Comparison of ENCODE assay signal across 8 cellular contexts in genomic region chr7:151339651-151340377, GRCh38. TPM values are rescaled to one million over a fixed set of nuclear protein-coding genes. Genes with fewer than 3 reads are reported as not detected.
DNase-seq lines count a peak whose midpoint lies in the region; ATAC-seq and TF ChIP-seq lines count a peak whose summit lies in the region.

No MANE protein-coding gene starts in this region.

- no peaks in the 10 kb centered on the region for H3K27me3 ChIP-seq in testis

- no peak for TF ChIP-seq CTCF in testis (IDR thresholded peaks at IDR 0.05)

- TF ChIP-seq POLR2A in testis (IDR thresholded peaks at IDR 0.05) = no peak

- peaks cover 9% of the 10 kb centered on the region for H3K36me3 Mint-ChIP-seq in activated naive CD8-positive, alpha-beta T cell treated with anti-CD3 and anti-CD28 coated beads, Interleukin-2, amount 10 ng/mL, durations not matched to agents 7 days and 5 days

- peaks cover 11% of the 10 kb centered on the region for H3K9me3 Mint-ChIP-seq in activated naive CD8-positive, alpha-beta T cell treated with anti-CD3 and anti-CD28 coated beads, Interleukin-2, amount 10 ng/mL, durations not matched to agents 7 days and 5 days

- WGBS in testis, 2 donors = 74% methylated on average over 7 of the region's 7 CpGs

- H3K4me1 ChIP-seq in testis = peaks cover 9% of the 10 kb centered on the region

- H3K27ac Mint-ChIP-seq in activated naive CD8-positive, alpha-beta T cell treated with anti-CD3 and anti-CD28 coated beads, Interleukin-2, amount 10 ng/mL, durations not matched to agents 7 days and 5 days = peak overlapping the region; percentile 99

- ATAC-seq in GM19025 (IDR thresholded peaks at IDR 0.05; ENCODE audit: low read depth, unreplicated experiment) (peak; percentile 37), HG03442 (IDR thresholded peaks at IDR 0.05; ENCODE audit: unreplicated experiment) (peak; percentile 43), GM21360 (IDR thresholded peaks at IDR 0.05; ENCODE audit: unreplicated experiment) (no peak)
- ATAC-seq in activated naive CD8-positive, alpha-beta T cell treated with anti-CD3 and anti-CD28 coated beads, Interleukin-2, amount 10 ng/mL, durations not matched to agents 7 days and 5 days (ENCODE audit: low read depth) = peak; percentile 50

- peaks cover 19% of the 10 kb centered on the region for H3K4me1 Mint-ChIP-seq in activated naive CD8-positive, alpha-beta T cell treated with anti-CD3 and anti-CD28 coated beads, Interleukin-2, amount 10 ng/mL, durations not matched to agents 7 days and 5 days

- intact Hi-C loops in testis (cut with DNase I; ENCODE audit: low total_unique reads) = no loop called here

- no peaks in the 10 kb centered on the region for H3K9me3 ChIP-seq in testis

- no peak overlapping the region for H3K27ac ChIP-seq in testis

- no peaks in the 10 kb centered on the region for H3K27me3 Mint-ChIP-seq in activated naive CD8-positive, alpha-beta T cell treated with anti-CD3 and anti-CD28 coated beads, Interleukin-2, amount 10 ng/mL, durations not matched to agents 7 days and 5 days

- POLR2A ChIA-PET in activated naive CD8-positive, alpha-beta T cell treated with anti-CD3 and anti-CD28 coated beads, Interleukin-2, amount 10 ng/mL, durations not matched to agents 7 days and 5 days (lab: Charles Lee) = interaction anchor here (1.0 to 5.3 kb wide), 4 partner anchors 12 to 108 kb away, joined by 3 to 67 read pairs (median 5); partner anchors contain the start of gene CHPF2

- DNase-seq in AML-193 (lab: John Stamatoyannopoulos, UW) (peak; percentile 69 to 70), testis (no peak), COLO668 (lab: John Stamatoyannopoulos, UW; ENCODE audit: unreplicated experiment) (no peak), middle frontal gyrus (ENCODE audit: extremely low spot score, low spot score) (no peak)
- DNase-seq in activated naive CD8-positive, alpha-beta T cell treated with anti-CD3 and anti-CD28 coated beads, Interleukin-2, amount 10 ng/mL, durations not matched to agents 7 days and 5 days = peak; percentile 38

- H3K36me3 ChIP-seq in testis (ENCODE audit: low read depth, missing control alignments) = no peaks in the 10 kb centered on the region

- H3K4me3 Mint-ChIP-seq in activated naive CD8-positive, alpha-beta T cell treated with anti-CD3 and anti-CD28 coated beads, Interleukin-2, amount 10 ng/mL, durations not matched to agents 7 days and 5 days = peak overlapping the region; percentile 87

- H3K4me3 ChIP-seq in testis = no peak overlapping the region

RNA-seq across cellular contexts. Expression of gene NUB1, which starts 1.8 kb away (rescaled TPM):
- total RNA-seq in activated naive CD8-positive, alpha-beta T cell treated with anti-CD3 and anti-CD28 coated beads, Interleukin-2, amount 10 ng/mL, durations not matched to agents 7 days and 5 days = 10 to 100 TPM; 84.8 to 91.8 TPM
- total RNA-seq in testis = 10 to 100 TPM; 57.9 to 59.6 TPM
- 140 TPM for polyA plus RNA-seq in testis (ENCODE audit: insufficient read depth, low read depth, low replicate concordance)

Comparison
In these comparisons a context has a peak if more than half of its experiments do, and no peak if none do; other contexts are left out.
1. DNase-seq: peak in AML-193 (2 of 2) and activated naive CD8-positive, alpha-beta T cell treated with anti-CD3 and anti-CD28 coated beads, Interleukin-2, amount 10 ng/mL, durations not matched to agents 7 days and 5 days (single experiment); none in testis (single experiment), COLO668 (single experiment) and middle frontal gyrus (single experiment).